9 cellular contexts compared by ENCODE assay signal in the genomic region with DNA sequence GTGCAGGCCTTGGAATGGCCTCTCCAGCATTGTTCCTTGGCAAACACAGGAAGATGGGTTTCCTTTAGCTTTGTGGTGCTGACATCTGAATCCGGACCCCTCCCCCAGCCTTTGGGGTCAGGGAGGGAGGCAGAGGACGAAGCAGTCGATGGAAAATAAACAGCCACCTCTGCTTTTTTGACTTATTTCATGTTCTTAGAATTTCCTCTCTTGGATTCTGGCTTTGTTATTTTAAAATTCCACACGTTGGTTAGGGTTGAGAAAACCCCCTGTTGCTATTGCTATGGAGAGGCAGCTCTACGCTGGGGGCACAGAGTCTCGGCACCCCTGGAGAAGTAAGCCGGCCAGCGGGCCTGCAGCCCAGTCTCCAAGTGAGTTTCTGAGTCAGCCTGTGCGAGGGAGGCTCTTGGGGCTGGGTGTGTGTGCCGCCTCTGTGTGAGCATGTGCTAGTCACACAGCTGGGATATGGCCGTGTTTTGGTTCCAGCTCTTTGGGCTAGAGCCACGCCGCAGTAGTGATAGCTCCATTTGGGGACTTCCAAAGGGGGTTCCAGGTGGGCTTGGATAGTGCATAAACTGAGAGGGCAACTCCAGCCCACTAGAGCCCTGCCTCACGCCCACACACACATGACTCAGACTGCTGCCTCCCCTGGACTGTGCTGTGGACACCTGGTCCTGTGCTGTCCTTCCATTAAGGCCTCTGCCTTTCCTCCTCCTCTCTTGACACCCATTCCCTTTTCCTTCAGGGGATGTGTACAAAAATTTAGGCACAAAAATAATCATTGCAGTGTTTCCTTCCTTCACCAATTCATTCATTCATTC. TPM values are rescaled to one million over a fixed set of nuclear protein-coding genes. Genes with fewer than 3 reads are reported as not detected.
DNase-seq lines count a peak whose midpoint lies in the region; ATAC-seq and TF ChIP-seq lines count a peak whose summit lies in the region.
"Had no signal": no experiment of that assay in that cellular context is flagged by ENCODE, and none has a peak within 500 bp of the region (broad histone marks: within the 10 kb centered on the region; RNA-seq: fewer than 3 reads in every experiment).

No MANE protein-coding gene starts in this region.

- BruUV-seq in Calu3 (replicated peaks; lab: Mats Ljungman, UMichigan): no TSS peak

- intact Hi-C loops in Calu3 (cut with micrococcal nuclease; ENCODE audit: unreplicated experiment) (loop anchor here (2.0 kb wide), 1 partner anchor 49 kb away; no protein-coding TSS in a partner anchor), left cardiac atrium (cut with DNase I) (no loop called here), posterior cingulate gyrus (cut with DNase I) (no loop called here)

- POLR2A ChIA-PET in naive thymus-derived CD8-positive, alpha-beta T cell (lab: Charles Lee): no interaction called here

- ATAC-seq in left cardiac atrium (peak; percentile 69 to 70), GM18858 (IDR thresholded peaks at IDR 0.05; ENCODE audit: unreplicated experiment) (no peak)
- no peak for ATAC-seq in naive thymus-derived CD8-positive, alpha-beta T cell

- H3K27me3 Mint-ChIP-seq in Calu3 (ENCODE audit: unreplicated experiment): no peaks in the 10 kb centered on the region
- H3K27me3 Mint-ChIP-seq in naive thymus-derived CD8-positive, alpha-beta T cell: peaks cover 21 to 47% (median 28%) of the 10 kb centered on the region in 5 donors

- DNase-seq in Calu3 (no peak), amniotic epithelial cell (ENCODE audit: low read depth) (peak; percentile 66), left cardiac atrium (peak; percentile 85), posterior cingulate gyrus (peak in 6 of 10 donors; percentile 20 to 92 (median 70)), globus pallidus (ENCODE audit: low spot score) (no peak), retina (no peak)
- no peak for DNase-seq in naive thymus-derived CD8-positive, alpha-beta T cell
- DNase-seq: NCI-H774 had no signal

- H3K9me3 Mint-ChIP-seq in Calu3 (ENCODE audit: low read depth, unreplicated experiment): no peaks in the 10 kb centered on the region
- no peaks in the 10 kb centered on the region for H3K9me3 Mint-ChIP-seq in naive thymus-derived CD8-positive, alpha-beta T cell

- H3K36me3 Mint-ChIP-seq in Calu3 (ENCODE audit: insufficient read depth, unreplicated experiment): no peaks in the 10 kb centered on the region
- H3K36me3 Mint-ChIP-seq in naive thymus-derived CD8-positive, alpha-beta T cell: no peaks in the 10 kb centered on the region

- peak overlapping the region; percentile 51 for H3K27ac Mint-ChIP-seq in Calu3 (ENCODE audit: unreplicated experiment)
- H3K27ac Mint-ChIP-seq in naive thymus-derived CD8-positive, alpha-beta T cell: no peak overlapping the region

- CTCF ChIA-PET in Calu3 (lab: Charles Lee): interaction anchor here (1.2 to 1.4 kb wide), 2 partner anchors 49 to 103 kb away, joined by 3 read pairs; no protein-coding TSS in a partner anchor

- no peak overlapping the region for H3K4me3 Mint-ChIP-seq in Calu3 (ENCODE audit: low read depth, unreplicated experiment)
- H3K4me3 Mint-ChIP-seq in naive thymus-derived CD8-positive, alpha-beta T cell: no peak overlapping the region

- TF ChIP-seq CTCF in Calu3 (IDR thresholded peaks at IDR 0.05; ENCODE audit: unreplicated experiment): no peak

- H3K4me1 Mint-ChIP-seq in Calu3 (ENCODE audit: low read depth, unreplicated experiment): peaks cover 68% of the 10 kb centered on the region
- H3K4me1 Mint-ChIP-seq in naive thymus-derived CD8-positive, alpha-beta T cell: peaks cover 0 to 11% (median 4%) of the 10 kb centered on the region in 4 donors

RNA-seq across cellular contexts. Expression of gene AMOTL2, which starts 58.8 kb away (rescaled TPM):
- total RNA-seq in Calu3 (2022): 140 and 153 TPM in 2 replicates
- total RNA-seq in left cardiac atrium: 10 to 100 TPM; 47.9 to 59.3 TPM
- total RNA-seq in naive thymus-derived CD8-positive, alpha-beta T cell: not detected
- not detected for polyA plus RNA-seq in naive thymus-derived CD8-positive, alpha-beta T cell

Comparison
In these comparisons a context has a peak if more than half of its experiments do, and no peak if none do; other contexts are left out.
1. DNase-seq: peak in amniotic epithelial cell (single experiment), left cardiac atrium (single experiment) and posterior cingulate gyrus (6 of 10); none in Calu3 (single experiment), naive thymus-derived CD8-positive, alpha-beta T cell (0 of 10), globus pallidus (single experiment) and retina (single experiment).
2. ATAC-seq: peak in left cardiac atrium (2 of 2); none in naive thymus-derived CD8-positive, alpha-beta T cell (0 of 2) and GM18858 (single experiment).
3. RNA of gene AMOTL2, which starts 58.8 kb away (total RNA-seq): 140 to 153 TPM in Calu3 and 47.9 to 59.3 TPM in left cardiac atrium; not detected in naive thymus-derived CD8-positive, alpha-beta T cell; every median in the first group is over 10 times any median in the second.